ENCODE assay signal across 8 cellular contexts in genomic region chr1:205811660-205812059, GRCh38. TPM values are rescaled to one million over a fixed set of nuclear protein-coding genes. Genes with fewer than 3 reads are reported as not detected.
A peak's percentile ranks its signal among the peaks of the same experiment; 100 is the strongest.
DNase-seq lines count a peak whose midpoint lies in the region; ATAC-seq and TF ChIP-seq lines count a peak whose summit lies in the region.

No MANE protein-coding gene starts in this region.

- peak overlapping the region; percentile 93 for H3K4me3 Mint-ChIP-seq in activated naive CD8-positive, alpha-beta T cell treated with anti-CD3 and anti-CD28 coated beads, Interleukin-2, amount 50 U/mL, for 24 hours

- no peak for TF ChIP-seq CTCF in stomach (IDR thresholded peaks at IDR 0.05)

- H3K27me3 Mint-ChIP-seq in activated naive CD8-positive, alpha-beta T cell treated with anti-CD3 and anti-CD28 coated beads, Interleukin-2, amount 50 U/mL, for 24 hours: no peaks in the 10 kb centered on the region

- 11 to 27% (median 18%) methylated on average over 5 of the region's 5 CpGs for WGBS in stomach, 5 donors

- H3K27me3 ChIP-seq in stomach: no peaks in the 10 kb centered on the region

- peak overlapping the region; percentile 37 to 94 (median 93) for H3K27ac ChIP-seq in stomach

- TF ChIP-seq EP300 in stomach (IDR thresholded peaks at IDR 0.05): no peak

- H3K4me1 Mint-ChIP-seq in activated naive CD8-positive, alpha-beta T cell treated with anti-CD3 and anti-CD28 coated beads, Interleukin-2, amount 50 U/mL, for 24 hours: peaks cover 64% of the 10 kb centered on the region

- intact Hi-C loops in stomach (cut with DNase I; ENCODE audit: low total_unique reads): no loop called here

- H3K36me3 Mint-ChIP-seq in activated naive CD8-positive, alpha-beta T cell treated with anti-CD3 and anti-CD28 coated beads, Interleukin-2, amount 50 U/mL, for 24 hours (ENCODE audit: low read depth): peaks cover 23% of the 10 kb centered on the region

- peak overlapping the region; percentile 81 to 95 (median 86) for H3K4me3 ChIP-seq in stomach

- H3K9me3 Mint-ChIP-seq in activated naive CD8-positive, alpha-beta T cell treated with anti-CD3 and anti-CD28 coated beads, Interleukin-2, amount 50 U/mL, for 24 hours: no peaks in the 10 kb centered on the region

- no peak for TF ChIP-seq POLR2A in stomach (IDR thresholded peaks at IDR 0.05)

- H3K4me1 ChIP-seq in stomach: peaks cover 43 to 71% (median 60%) of the 10 kb centered on the region in 4 donors

- H3K36me3 ChIP-seq in stomach: peaks cover 0 to 23% (median 17%) of the 10 kb centered on the region in 4 donors

- H3K27ac Mint-ChIP-seq in activated naive CD8-positive, alpha-beta T cell treated with anti-CD3 and anti-CD28 coated beads, Interleukin-2, amount 50 U/mL, for 24 hours: peak overlapping the region; percentile 84

- DNase-seq in NCI-H2029 treated with DMSO at 0.1 percent for 48 hours (lab: John Stamatoyannopoulos, UW): peak; percentile 0
- DNase-seq in NCI-H2029 (lab: John Stamatoyannopoulos, UW): no peak
- no peak for DNase-seq in activated naive CD8-positive, alpha-beta T cell treated with anti-CD3 and anti-CD28 coated beads, Interleukin-2, amount 50 U/mL, for 24 hours
- peak in 34 of 51 donors; percentile 12 to 72 (median 42) for DNase-seq in hypothalamus (lab: John Stamatoyannopoulos, UW)
- peak; percentile 57 for DNase-seq in stomach
- no peak for DNase-seq in CD1c-positive myeloid dendritic cell (ENCODE audit: extremely low spot score)
- no peak for DNase-seq in MV-4-11 (lab: John Stamatoyannopoulos, UW)

- H3K9me3 ChIP-seq in stomach: no peaks in the 10 kb centered on the region

- ATAC-seq in activated naive CD8-positive, alpha-beta T cell treated with anti-CD3 and anti-CD28 coated beads, Interleukin-2, amount 50 U/mL, for 24 hours: no peak
- ATAC-seq in HG03025 (IDR thresholded peaks at IDR 0.05; ENCODE audit: low FRiP score, unreplicated experiment): no peak

RNA-seq across cellular contexts. Expression of gene SLC41A1, which starts 1.3 kb away (rescaled TPM):
- 10 to 100 TPM in 4 of 5 donors, 1 to 10 TPM in 1; 9.0 to 46.2 (median 24.4) TPM for total RNA-seq in stomach
- polyA plus RNA-seq in stomach: 10 to 100 TPM in 1 of 3 donors, 1 to 10 TPM in 2; 8.2 to 13.2 (median 9.0) TPM

RNA-seq across cellular contexts. Expression of gene RAB29, which starts 36.4 kb away (rescaled TPM):
- 10 to 100 TPM in 3 of 5 donors, 1 to 10 TPM in 2; 4.7 to 38.4 (median 11.3) TPM for total RNA-seq in stomach
- 10 to 100 TPM in 2 of 3 donors, 1 to 10 TPM in 1; 5.2 to 15.1 (median 11.8) TPM for polyA plus RNA-seq in stomach

RNA-seq across cellular contexts. Expression of gene PM20D1, which starts 38.3 kb away (rescaled TPM):
- total RNA-seq in stomach: 10 to 100 TPM in 1 of 5 donors, 1 to 10 TPM in 3, not detected in 1; 1.2 to 12.3 (median 3.1) TPM
- polyA plus RNA-seq in stomach: 1 to 10 TPM in 1 of 3 donors, under 1 TPM in 1, not detected in 1; 0.45 to 3.6 TPM

Comparison
In these comparisons a context has a peak if more than half of its experiments do, and no peak if none do; other contexts are left out.
1. DNase-seq: peak in NCI-H2029 treated with DMSO at 0.1 percent for 48 hours (single experiment), hypothalamus (34 of 51) and stomach (single experiment); none in NCI-H2029 (single experiment), activated naive CD8-positive, alpha-beta T cell treated with anti-CD3 and anti-CD28 coated beads, Interleukin-2, amount 50 U/mL, for 24 hours (single experiment), CD1c-positive myeloid dendritic cell (single experiment) and MV-4-11 (single experiment).